ENCODE assay signal across 8 cellular contexts in genomic region chr17:17959520-17960361, GRCh38. TPM values are rescaled to one million over a fixed set of nuclear protein-coding genes. Genes with fewer than 3 reads are reported as not detected.
DNase-seq lines count a peak whose midpoint lies in the region; ATAC-seq and TF ChIP-seq lines count a peak whose summit lies in the region.

No MANE protein-coding gene starts in this region.

- H3K27me3 ChIP-seq in left lung (no peaks in the 10 kb centered on the region), thoracic aorta (replicated peaks; ENCODE audit: insufficient read depth) (no peaks in the 10 kb centered on the region)

- peak; percentile 36 for DNase-seq in amniotic epithelial cell (ENCODE audit: low read depth)
- no peak for DNase-seq in left lung
- no peak for DNase-seq in thoracic aorta (ENCODE audit: low spot score)
- no peak for DNase-seq in NOMO-1 treated with DMSO at 0.1 percent for 48 hours (lab: John Stamatoyannopoulos, UW; ENCODE audit: unreplicated experiment)
- no peak for DNase-seq in T-helper 9 cell
- DNase-seq in erythroblast (lab: John Stamatoyannopoulos, UW), result no peak

- H3K36me3 ChIP-seq in left lung (peaks cover 0 to 6% of the 10 kb centered on the region in 2 donors), thoracic aorta (no peaks in the 10 kb centered on the region)

- peak overlapping the region in 1 of 2 donors; percentile 0 for H3K4me3 ChIP-seq in left lung
- H3K4me3 ChIP-seq in thoracic aorta, result peak overlapping the region; percentile 47

- peak; percentile 38 for ATAC-seq in GM18508 (IDR thresholded peaks at IDR 0.05; ENCODE audit: insufficient read depth, unreplicated experiment)
- ATAC-seq in HG03064 (IDR thresholded peaks at IDR 0.05; ENCODE audit: low read depth, unreplicated experiment), result peak; percentile 55
- ATAC-seq in left lung, result peak; percentile 70
- ATAC-seq in thoracic aorta (ENCODE audit: insufficient number of reproducible peaks, low FRiP score, low read depth), result no peak

- no peak for TF ChIP-seq CTCF in left lung (IDR thresholded peaks at IDR 0.05)
- no peak for TF ChIP-seq CTCF in thoracic aorta (IDR thresholded peaks at IDR 0.05)

- intact Hi-C loops in left lung (cut with DNase I), result no loop called here

- H3K9me3 ChIP-seq in left lung (no peaks in the 10 kb centered on the region), thoracic aorta (no peaks in the 10 kb centered on the region)

- H3K27ac ChIP-seq in left lung (peak overlapping the region; percentile 75 to 82), thoracic aorta (peak overlapping the region; percentile 21 to 49)

- no peak for TF ChIP-seq POLR2A in erythroblast (IDR thresholded peaks at IDR 0.05; ENCODE audit: low read length)

- H3K4me1 ChIP-seq in left lung (peaks cover 24 to 44% of the 10 kb centered on the region in 2 donors), thoracic aorta (ENCODE audit: control insufficient read depth in 1 of 2, low read depth in 2 of 2) (peaks cover 25 to 40% of the 10 kb centered on the region in 2 donors)

RNA-seq across cellular contexts. Expression of gene TOM1L2, which starts 12.5 kb away (rescaled TPM):
- total RNA-seq in left lung (10 to 100 TPM; 56.4 to 71.2 TPM), thoracic aorta (100 to 1,000 TPM in 1 of 2 donors, 10 to 100 TPM in 1; 63.4 to 185 TPM)

RNA-seq across cellular contexts. Expression of gene DRC3, which starts 12.9 kb away (rescaled TPM):
- total RNA-seq in left lung, result 1 to 10 TPM; 3.6 to 7.6 TPM
- 1 to 10 TPM in 1 of 2 donors, under 1 TPM in 1; 0.27 to 2.3 TPM for total RNA-seq in thoracic aorta
